In genomic region chr12:16949351-16949750, GRCh38 we compare ENCODE assay signal across 17 cellular contexts.
"Had no signal": no experiment of that assay in that cellular context is flagged by ENCODE, and none has a peak within 500 bp of the region (broad histone marks: within the 10 kb centered on the region; RNA-seq: fewer than 3 reads in every experiment).

No MANE protein-coding gene starts in this region.

- H3K4me1 ChIP-seq: left ventricle myocardium inferior, tibial artery had no signal

- H3K4me1 Mint-ChIP-seq: activated B cell treated with CpG ODN at 0.5 μM for 24 hours, naive B cell had no signal

- H3K36me3 Mint-ChIP-seq: activated CD4-positive, alpha-beta memory T cell treated with anti-CD3 and anti-CD28 coated beads for 36 hours; activated naive CD8-positive, alpha-beta T cell; naive B cell had no signal

- H3K27me3 ChIP-seq: tibial artery had no signal

- ATAC-seq: mucosa of descending colon; stimulated activated naive CD8-positive, alpha-beta T cell treated with anti-CD3 and anti-CD28 coated beads, Interleukin-15, Interleukin-2, amounts not matched to agents 100 U/mL and 50 U/mL, for 24 hours had no signal

- H3K9me3 ChIP-seq: mucosa of descending colon, tibial artery had no signal

- DNase-seq: activated B cell treated with CpG ODN at 0.5 μM for 24 hours; activated CD4-positive, alpha-beta memory T cell treated with anti-CD3 and anti-CD28 coated beads for 36 hours; activated CD4-positive, alpha-beta T cell treated with anti-CD3 and anti-CD28 coated beads for 4 hours; activated T-cell treated with anti-CD3 and anti-CD28 coated beads for 4 hours; amniotic stem cell; foreskin fibroblast; kidney glomerular epithelial cell; left ventricle myocardium inferior; mammary epithelial cell; mucosa of descending colon; naive B cell; nucleus accumbens; stimulated activated naive CD8-positive, alpha-beta T cell treated with anti-CD3 and anti-CD28 coated beads, Interleukin-15, Interleukin-2, amounts not matched to agents 100 U/mL and 50 U/mL, for 24 hours; substantia nigra; tibial artery had no signal

- H3K4me3 Mint-ChIP-seq: activated B cell treated with CpG ODN at 0.5 μM for 24 hours; activated CD4-positive, alpha-beta memory T cell treated with anti-CD3 and anti-CD28 coated beads for 36 hours; activated naive CD8-positive, alpha-beta T cell; naive B cell had no signal

- H3K27ac ChIP-seq: epithelial cell of prostate, left ventricle myocardium inferior, tibial artery had no signal

- H3K27ac Mint-ChIP-seq: activated B cell treated with CpG ODN at 0.5 μM for 24 hours; activated CD4-positive, alpha-beta memory T cell treated with anti-CD3 and anti-CD28 coated beads for 36 hours; activated naive CD8-positive, alpha-beta T cell; naive B cell had no signal

- H3K4me3 ChIP-seq: left ventricle myocardium inferior, mucosa of descending colon, tibial artery had no signal

- H3K27me3 Mint-ChIP-seq: activated B cell treated with CpG ODN at 0.5 μM for 24 hours; activated CD4-positive, alpha-beta memory T cell treated with anti-CD3 and anti-CD28 coated beads for 36 hours; activated naive CD8-positive, alpha-beta T cell; naive B cell had no signal

- H3K36me3 ChIP-seq: left ventricle myocardium inferior, tibial artery had no signal
